Comparison of ENCODE assay signal across 18 cellular contexts in genomic region chr17:46929413-46929812, GRCh38. TPM values are rescaled to one million over a fixed set of nuclear protein-coding genes. Genes with fewer than 3 reads are reported as not detected.
DNase-seq lines count a peak whose midpoint lies in the region; ATAC-seq and TF ChIP-seq lines count a peak whose summit lies in the region.
"Had no signal": no experiment of that assay in that cellular context is flagged by ENCODE, and none has a peak within 500 bp of the region (broad histone marks: within the 10 kb centered on the region; RNA-seq: fewer than 3 reads in every experiment).

No MANE protein-coding gene starts in this region.

- H3K27me3 ChIP-seq in heart left ventricle (no peaks in the 10 kb centered on the region), adipocyte (replicated peaks; ENCODE audit: control insufficient read depth, insufficient read depth, low read length) (no peaks in the 10 kb centered on the region)
- H3K27me3 ChIP-seq: body of pancreas, tibial artery had no signal

- DNase-seq in heart left ventricle (no peak), left ventricle myocardium superior (no peak), adipocyte (ENCODE audit: low read depth) (peak; percentile 30), islet precursor cell (peak; percentile 99), head of caudate nucleus (no peak), GM10248 (ENCODE audit: extremely low spot score) (no peak)
- DNase-seq in NK-92 treated with Interleukin-12 subunit alpha and Interleukin-12 subunit beta, amount 100 ng/mL, for 24 hours (lab: John Stamatoyannopoulos, UW): no peak
- DNase-seq in naive thymus-derived CD8-positive, alpha-beta T cell: no peak
- DNase-seq: activated CD4-positive, alpha-beta T cell treated with anti-CD3 and anti-CD28 coated beads for 4 hours; body of pancreas; DND-41; NCI-H1694; NCI-H774; tibial artery had no signal

- peaks cover 0 to 61% (median 6%) of the 10 kb centered on the region in 3 donors for H3K36me3 Mint-ChIP-seq in naive thymus-derived CD8-positive, alpha-beta T cell

- peaks cover 4 to 57% (median 51%) of the 10 kb centered on the region in 9 donors for H3K36me3 ChIP-seq in heart left ventricle
- peaks cover 50% of the 10 kb centered on the region for H3K36me3 ChIP-seq in adipocyte (ENCODE audit: control insufficient read depth, insufficient read depth, low read length, severe bottlenecking)

- no peak overlapping the region for H3K4me3 Mint-ChIP-seq in naive thymus-derived CD8-positive, alpha-beta T cell

- peak overlapping the region in 1 of 12 donors; percentile 9 for H3K27ac ChIP-seq in heart left ventricle
- H3K27ac ChIP-seq: body of pancreas, SK-N-MC, tibial artery had no signal

- H3K4me1 ChIP-seq in heart left ventricle (peaks cover 0 to 44% (median 24%) of the 10 kb centered on the region in 12 donors), adipocyte (ENCODE audit: control insufficient read depth, insufficient read depth, low read length) (peaks cover 23% of the 10 kb centered on the region)

- WGBS in heart left ventricle, 4 donors: 51 to 59% (median 55%) methylated on average over 6 of the region's 6 CpGs

- POLR2A ChIA-PET in naive thymus-derived CD8-positive, alpha-beta T cell (lab: Charles Lee): interaction anchor here (0.7 kb wide), 2 partner anchors 16 to 170 kb away, joined by 3 read pairs; no protein-coding TSS in a partner anchor
- POLR2A ChIA-PET in GM10248 (lab: Yijun Ruan, JAX): no interaction called here

- TF ChIP-seq CTCF in heart left ventricle (IDR thresholded peaks at IDR 0.05) (no peak), GM10248 (IDR thresholded peaks at IDR 0.05; ENCODE audit: control extremely low read depth, extremely low read depth, low read depth, missing control alignments) (no peak)

- peaks cover 27 to 53% (median 45%) of the 10 kb centered on the region in 4 donors for H3K4me1 Mint-ChIP-seq in naive thymus-derived CD8-positive, alpha-beta T cell

- no peaks in the 10 kb centered on the region for H3K9me3 ChIP-seq in heart left ventricle
- no peaks in the 10 kb centered on the region for H3K9me3 ChIP-seq in adipocyte (ENCODE audit: control insufficient read depth, low read length)
- H3K9me3 ChIP-seq: body of pancreas, tibial artery had no signal

- no peak overlapping the region for H3K9ac ChIP-seq in adipocyte (ENCODE audit: low read length)

- TF ChIP-seq POLR2A in heart left ventricle (IDR thresholded peaks at IDR 0.05): no peak

- H3K4me3 ChIP-seq in heart left ventricle: no peak overlapping the region
- H3K4me3 ChIP-seq in adipocyte (ENCODE audit: low read length): no peak overlapping the region
- H3K4me3 ChIP-seq: body of pancreas, K562, SK-N-MC, skin epidermis, tibial artery had no signal

- H3K27me3 Mint-ChIP-seq in naive thymus-derived CD8-positive, alpha-beta T cell: no peaks in the 10 kb centered on the region

- ATAC-seq in heart left ventricle (peak in 3 of 4 donors; percentile 52 to 73 (median 58)), left ventricle myocardium superior (no peak)
- no peak for ATAC-seq in naive thymus-derived CD8-positive, alpha-beta T cell
- ATAC-seq: body of pancreas, K562 had no signal

- peak overlapping the region in 1 of 10 donors; percentile 11 for H3K27ac Mint-ChIP-seq in naive thymus-derived CD8-positive, alpha-beta T cell

- H3K9me3 Mint-ChIP-seq in naive thymus-derived CD8-positive, alpha-beta T cell: no peaks in the 10 kb centered on the region

- CTCF ChIA-PET in GM10248 (lab: Yijun Ruan, JAX): interaction anchor here (1.0 kb wide), 1 partner anchor 10 kb away, joined by 3 read pairs; no protein-coding TSS in a partner anchor

- intact Hi-C loops in heart left ventricle (cut with DNase I): no loop called here
- intact Hi-C loops in left ventricle myocardium superior (cut with micrococcal nuclease): loop anchor here (10.0 kb wide), 1 partner anchor 85 kb away; no protein-coding TSS in a partner anchor
- intact Hi-C loops in head of caudate nucleus (cut with DNase I): no loop called here

RNA-seq across cellular contexts. Expression of gene GOSR2, which starts 6.5 kb away (rescaled TPM):
- total RNA-seq in heart left ventricle (10 to 100 TPM; 20.9 to 55.1 (median 38.4) TPM), left ventricle myocardium superior (35.2 TPM)
- 10 to 100 TPM; 24.3 to 53.8 TPM for polyA plus RNA-seq in heart left ventricle
- total RNA-seq in naive thymus-derived CD8-positive, alpha-beta T cell: 10 to 100 TPM; 87.9 to 89.0 TPM
- 10 to 100 TPM; 36.4 to 52.0 (median 48.6) TPM for polyA plus RNA-seq in naive thymus-derived CD8-positive, alpha-beta T cell

RNA-seq across cellular contexts. Expression of gene RPRML, which starts 49.6 kb away (rescaled TPM):
- total RNA-seq in heart left ventricle (under 1 TPM in 3 of 9 donors, not detected in 6; 0.25 to 0.37 (median 0.29) TPM), left ventricle myocardium superior (0.32 TPM)
- under 1 TPM in 1 of 2 donors, not detected in 1; 0.15 TPM for polyA plus RNA-seq in heart left ventricle
- total RNA-seq in naive thymus-derived CD8-positive, alpha-beta T cell: not detected
- polyA plus RNA-seq in naive thymus-derived CD8-positive, alpha-beta T cell: not detected
- total RNA-seq: K562 had no signal
- polyA plus RNA-seq: AG04450, K562 had no signal

Comparison
In these comparisons a context has a peak if more than half of its experiments do, and no peak if none do; other contexts are left out.
1. ATAC-seq: peak in heart left ventricle (3 of 4); none in left ventricle myocardium superior (single experiment) and naive thymus-derived CD8-positive, alpha-beta T cell (0 of 2).
2. DNase-seq: peak in adipocyte (single experiment) and islet precursor cell (single experiment); none in heart left ventricle (0 of 5), left ventricle myocardium superior (single experiment), NK-92 treated with Interleukin-12 subunit alpha and Interleukin-12 subunit beta, amount 100 ng/mL, for 24 hours (single experiment), head of caudate nucleus (0 of 42), naive thymus-derived CD8-positive, alpha-beta T cell (0 of 10) and GM10248 (single experiment).